Comparison of ENCODE assay signal across 24 cellular contexts in genomic region chr9:132190966-132191365, GRCh38.
"Had no signal": no experiment of that assay in that cellular context is flagged by ENCODE, and none has a peak within 500 bp of the region (broad histone marks: within the 10 kb centered on the region; RNA-seq: fewer than 3 reads in every experiment).

No MANE protein-coding gene starts in this region.

- H3K4me1 ChIP-seq: esophagus muscularis mucosa, foreskin keratinocyte, uterus had no signal

- H3K27ac ChIP-seq: body of pancreas, cardiac muscle cell, esophagus muscularis mucosa, foreskin keratinocyte, heart right ventricle, skin epidermis, uterus, VCaP had no signal

- DNase-seq: activated CD4-positive, alpha-beta T cell treated with anti-CD3 and anti-CD28 coated beads for 48 hours; activated CD4-positive, alpha-beta T cell treated with anti-CD3 and anti-CD28 coated beads, Interleukin-2, amount 50 U/mL, for 48 hours; activated CD8-positive, alpha-beta memory T cell treated with anti-CD3 and anti-CD28 coated beads for 24 hours; activated effector memory CD4-positive, alpha-beta T cell treated with Interleukin-2 at 50 U/mL for 16 hours; activated naive CD4-positive, alpha-beta T cell treated with Interleukin-2 at 50 U/mL for 16 hours; aorta; body of pancreas; effector CD4-positive, alpha-beta T cell; foreskin keratinocyte; heart right ventricle; mucosa of descending colon; stimulated activated CD4-positive, alpha-beta T cell treated with anti-CD3 and anti-CD28 coated beads, Interleukin-12 subunit alpha, Interleukin-12 subunit beta, amount 100 ng/mL, for 4 hours; stimulated activated CD4-positive, alpha-beta T cell treated with anti-CD3 and anti-CD28 coated beads, Interleukin-4, amount 100 ng/mL, for 1 hour; stimulated activated naive CD8-positive, alpha-beta T cell treated with anti-CD3 and anti-CD28 coated beads, Interleukin-15, Interleukin-2, amounts not matched to agents 100 U/mL and 50 U/mL, for 24 hours; T-helper 9 cell; uterus had no signal

- H3K36me3 ChIP-seq: cardiac muscle cell, esophagus muscularis mucosa, heart right ventricle, uterus had no signal

- H3K27me3 ChIP-seq: body of pancreas, uterus had no signal

- H3K9me3 ChIP-seq: body of pancreas, esophagus muscularis mucosa, heart right ventricle, mucosa of descending colon, uterus had no signal

- H3K4me3 ChIP-seq: body of pancreas, cardiac muscle cell, esophagus muscularis mucosa, heart right ventricle, mucosa of descending colon, skin epidermis, uterus had no signal

- ATAC-seq: activated CD4-positive, CD25-positive, alpha-beta regulatory T cell treated with anti-CD3 and anti-CD28 coated beads, Interleukin-2, amount 50 U/mL, for 24 hours; body of pancreas; foreskin keratinocyte; left lobe of liver; mucosa of descending colon; natural killer cell treated with Interleukin-12 subunit alpha and Interleukin-12 subunit beta and Interleukin-15 and Interleukin-18, amount 100 ng/mL, for 72 hours; sciatic nerve; stimulated activated naive CD8-positive, alpha-beta T cell treated with anti-CD3 and anti-CD28 coated beads, Interleukin-15, Interleukin-2, amounts not matched to agents 100 U/mL and 50 U/mL, for 24 hours had no signal
